Comparison of ENCODE assay signal across 1 cellular context in the genomic region with DNA sequence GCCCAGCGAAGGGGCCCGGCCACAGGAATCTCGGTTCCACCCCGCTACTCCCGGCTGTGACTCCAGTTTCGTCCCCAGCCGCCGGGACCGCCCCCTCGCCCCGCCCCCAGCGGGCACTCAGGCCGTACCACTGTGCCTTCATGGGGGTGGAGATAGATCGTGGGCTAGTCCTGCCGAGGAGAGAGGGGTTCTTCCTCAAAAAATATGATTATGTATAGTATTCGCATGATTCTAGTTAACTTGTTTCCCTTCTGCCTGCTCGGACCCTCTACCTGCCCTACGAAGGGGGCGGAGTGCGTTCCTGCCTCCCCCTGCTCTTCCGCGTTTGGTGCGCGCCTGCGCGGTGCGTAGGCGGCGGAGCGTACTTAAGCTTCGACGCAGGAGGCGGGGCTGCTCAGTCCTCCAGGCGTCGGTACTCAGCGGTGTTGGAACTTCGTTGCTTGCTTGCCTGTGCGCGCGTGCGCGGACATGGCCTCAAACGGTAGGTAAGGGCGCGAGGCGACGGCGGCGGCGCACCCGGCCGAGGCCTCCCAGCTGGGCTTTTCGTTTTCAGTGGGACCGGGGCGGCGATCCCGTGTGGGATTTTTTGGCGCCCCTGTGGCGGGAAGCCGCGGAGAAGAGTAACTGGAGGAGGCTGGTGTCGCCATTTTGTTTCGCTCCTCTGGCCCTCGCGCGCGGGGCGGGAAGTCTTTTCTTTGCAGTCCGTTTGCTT.
TF ChIP-seq lines count a peak whose summit lies in the region.

TSS of gene FUS (plus strand) at position 393 of the 712 bp plus-strand sequence. CDS start at position 469, 76 bp downstream.

TF ChIP-seq in K562, 482 proteins besides CTCF, POLR2A, EP300 and RAD21 (continued from another document and continues in another):
- TF ChIP-seq ZBTB49 (CRISPR knock-in tag; IDR thresholded peaks at IDR 0.05; ENCODE audit: borderline replicate concordance) (peak; percentile 96), GABPA (tag; conservative IDR thresholded peaks at IDR 0.05; ENCODE audit: low read depth) (peak; percentile 2; the same call in 1 of the 2 replicates), NKRF (IDR thresholded peaks at IDR 0.05; ENCODE audit: borderline replicate concordance) (peak; percentile 66; the same call in 1 of the 2 replicates), SPI1 (IDR thresholded peaks at IDR 0.05; ENCODE audit: borderline replicate concordance, low read depth, low read length) (no peak), DNMT1 (IDR thresholded peaks at IDR 0.05) (peak; percentile 91; the same call in 1 of the 2 replicates), ELF2 (CRISPR knock-in tag; IDR thresholded peaks at IDR 0.05) (peak; percentile 50; the same call in 1 of the 2 replicates), MAZ (CRISPR knock-in tag; conservative IDR thresholded peaks at IDR 0.05 in 1 of 2, IDR thresholded peaks at IDR 0.05 in 1 of 2) (peak; percentile 75 to 84), AFF1 (IDR thresholded peaks at IDR 0.05; ENCODE audit: low read depth in 1 of 2, partially characterized antibody in 2 of 2) (peak in 1 of 2 experiments; percentile 83), KLF16 (IDR thresholded peaks at IDR 0.05) (peak; percentile 74), HNRNPK (IDR thresholded peaks at IDR 0.05; ENCODE audit: low read depth, low read length, poor library complexity, severe bottlenecking) (peak; percentile 9), EP400 (IDR thresholded peaks at IDR 0.05) (peak; percentile 96), HEY1 (CRISPR knock-in tag; IDR thresholded peaks at IDR 0.05; ENCODE audit: borderline replicate concordance) (0 out of 2 replicates have a peak, but pooled peaks have one; percentile 35), NR1H2 (CRISPR knock-in tag; IDR thresholded peaks at IDR 0.05) (0 out of 2 replicates have a peak, but pooled peaks have one; percentile 59), KLF13 (tag; IDR thresholded peaks at IDR 0.05; ENCODE audit: borderline replicate concordance, low read depth) (peak; percentile 97), FOS (IDR thresholded peaks at IDR 0.05; ENCODE audit: extremely low read depth, insufficient read length) (no peak), ZNF408 (CRISPR knock-in tag; IDR thresholded peaks at IDR 0.05; ENCODE audit: low read depth) (no peak), ATF1 (CRISPR knock-in tag; IDR thresholded peaks at IDR 0.05) (0 out of 2 replicates have a peak, but pooled peaks have one; percentile 12), ATF1 (tag; IDR thresholded peaks at IDR 0.05) (peak; percentile 90), ARID1B (IDR thresholded peaks at IDR 0.05) (no peak; the same call in none of the 2 replicates), SIN3A (IDR thresholded peaks at IDR 0.05; ENCODE audit: borderline replicate concordance in 2 of 2, control insufficient read depth in 1 of 2, low read depth in 2 of 2, low read length in 2 of 2) (peak; percentile 78 to 89; a peak in 2 of 4 replicates), POU5F1 (IDR thresholded peaks at IDR 0.05; ENCODE audit: borderline replicate concordance, low read depth, low read length, partially characterized antibody) (no peak), YY1 (IDR thresholded peaks at IDR 0.05; ENCODE audit: borderline replicate concordance in 1 of 3, control insufficient read depth in 1 of 3, extremely low read depth in 1 of 3, insufficient read depth in 3 of 3, insufficient read length in 1 of 3, insufficient replicate concordance in 2 of 3, low read depth in 1 of 3, low read length in 2 of 3) (peak; percentile 77 to 92 (median 89)), ARID3A (IDR thresholded peaks at IDR 0.05; ENCODE audit: borderline replicate concordance, low read depth, low read length) (peak; percentile 36; the same call in 1 of the 2 replicates), PHTF2 (CRISPR knock-in tag; IDR thresholded peaks at IDR 0.05) (peak; percentile 9; the same call in 1 of the 2 replicates), POLR2B (IDR thresholded peaks at IDR 0.05; ENCODE audit: low read depth, partially characterized antibody) (peak; percentile 100), ETS1 (conservative IDR thresholded peaks at IDR 0.05; ENCODE audit: control insufficient read depth, low read depth, low read length) (peak; percentile 87; the same call in 1 of the 2 replicates), ZFP30 (CRISPR knock-in tag; IDR thresholded peaks at IDR 0.05; ENCODE audit: borderline replicate concordance) (no peak), PHF20 (IDR thresholded peaks at IDR 0.05; ENCODE audit: partially characterized antibody) (peak; percentile 73), EGR1 (conservative IDR thresholded peaks at IDR 0.05) (peak; percentile 100), SRF (CRISPR knock-in tag; IDR thresholded peaks at IDR 0.05) (peak in 1 of 2 experiments; percentile 64; a peak in 2 of 4 replicates), SNRNP70 (optimal IDR thresholded peaks at IDR 0.05; ENCODE audit: low read depth, low read length) (peak; percentile 32)
- TF ChIP-seq, protein P1, sequence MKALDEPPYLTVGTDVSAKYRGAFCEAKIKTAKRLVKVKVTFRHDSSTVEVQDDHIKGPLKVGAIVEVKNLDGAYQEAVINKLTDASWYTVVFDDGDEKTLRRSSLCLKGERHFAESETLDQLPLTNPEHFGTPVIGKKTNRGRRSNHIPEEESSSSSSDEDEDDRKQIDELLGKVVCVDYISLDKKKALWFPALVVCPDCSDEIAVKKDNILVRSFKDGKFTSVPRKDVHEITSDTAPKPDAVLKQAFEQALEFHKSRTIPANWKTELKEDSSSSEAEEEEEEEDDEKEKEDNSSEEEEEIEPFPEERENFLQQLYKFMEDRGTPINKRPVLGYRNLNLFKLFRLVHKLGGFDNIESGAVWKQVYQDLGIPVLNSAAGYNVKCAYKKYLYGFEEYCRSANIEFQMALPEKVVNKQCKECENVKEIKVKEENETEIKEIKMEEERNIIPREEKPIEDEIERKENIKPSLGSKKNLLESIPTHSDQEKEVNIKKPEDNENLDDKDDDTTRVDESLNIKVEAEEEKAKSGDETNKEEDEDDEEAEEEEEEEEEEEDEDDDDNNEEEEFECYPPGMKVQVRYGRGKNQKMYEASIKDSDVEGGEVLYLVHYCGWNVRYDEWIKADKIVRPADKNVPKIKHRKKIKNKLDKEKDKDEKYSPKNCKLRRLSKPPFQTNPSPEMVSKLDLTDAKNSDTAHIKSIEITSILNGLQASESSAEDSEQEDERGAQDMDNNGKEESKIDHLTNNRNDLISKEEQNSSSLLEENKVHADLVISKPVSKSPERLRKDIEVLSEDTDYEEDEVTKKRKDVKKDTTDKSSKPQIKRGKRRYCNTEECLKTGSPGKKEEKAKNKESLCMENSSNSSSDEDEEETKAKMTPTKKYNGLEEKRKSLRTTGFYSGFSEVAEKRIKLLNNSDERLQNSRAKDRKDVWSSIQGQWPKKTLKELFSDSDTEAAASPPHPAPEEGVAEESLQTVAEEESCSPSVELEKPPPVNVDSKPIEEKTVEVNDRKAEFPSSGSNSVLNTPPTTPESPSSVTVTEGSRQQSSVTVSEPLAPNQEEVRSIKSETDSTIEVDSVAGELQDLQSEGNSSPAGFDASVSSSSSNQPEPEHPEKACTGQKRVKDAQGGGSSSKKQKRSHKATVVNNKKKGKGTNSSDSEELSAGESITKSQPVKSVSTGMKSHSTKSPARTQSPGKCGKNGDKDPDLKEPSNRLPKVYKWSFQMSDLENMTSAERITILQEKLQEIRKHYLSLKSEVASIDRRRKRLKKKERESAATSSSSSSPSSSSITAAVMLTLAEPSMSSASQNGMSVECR (CRISPR knock-in tag; IDR thresholded peaks at IDR 0.05) = peak; percentile 90
- TF ChIP-seq, protein P2, sequence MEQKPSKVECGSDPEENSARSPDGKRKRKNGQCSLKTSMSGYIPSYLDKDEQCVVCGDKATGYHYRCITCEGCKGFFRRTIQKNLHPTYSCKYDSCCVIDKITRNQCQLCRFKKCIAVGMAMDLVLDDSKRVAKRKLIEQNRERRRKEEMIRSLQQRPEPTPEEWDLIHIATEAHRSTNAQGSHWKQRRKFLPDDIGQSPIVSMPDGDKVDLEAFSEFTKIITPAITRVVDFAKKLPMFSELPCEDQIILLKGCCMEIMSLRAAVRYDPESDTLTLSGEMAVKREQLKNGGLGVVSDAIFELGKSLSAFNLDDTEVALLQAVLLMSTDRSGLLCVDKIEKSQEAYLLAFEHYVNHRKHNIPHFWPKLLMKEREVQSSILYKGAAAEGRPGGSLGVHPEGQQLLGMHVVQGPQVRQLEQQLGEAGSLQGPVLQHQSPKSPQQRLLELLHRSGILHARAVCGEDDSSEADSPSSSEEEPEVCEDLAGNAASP (IDR thresholded peaks at IDR 0.05) = no peak
- TF ChIP-seq, protein P3, sequence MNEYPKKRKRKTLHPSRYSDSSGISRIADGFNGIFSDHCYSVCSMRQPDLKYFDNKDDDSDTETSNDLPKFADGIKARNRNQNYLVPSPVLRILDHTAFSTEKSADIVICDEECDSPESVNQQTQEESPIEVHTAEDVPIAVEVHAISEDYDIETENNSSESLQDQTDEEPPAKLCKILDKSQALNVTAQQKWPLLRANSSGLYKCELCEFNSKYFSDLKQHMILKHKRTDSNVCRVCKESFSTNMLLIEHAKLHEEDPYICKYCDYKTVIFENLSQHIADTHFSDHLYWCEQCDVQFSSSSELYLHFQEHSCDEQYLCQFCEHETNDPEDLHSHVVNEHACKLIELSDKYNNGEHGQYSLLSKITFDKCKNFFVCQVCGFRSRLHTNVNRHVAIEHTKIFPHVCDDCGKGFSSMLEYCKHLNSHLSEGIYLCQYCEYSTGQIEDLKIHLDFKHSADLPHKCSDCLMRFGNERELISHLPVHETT (CRISPR knock-in tag; conservative IDR thresholded peaks at IDR 0.05 in 1 of 2, IDR thresholded peaks at IDR 0.05 in 1 of 2) = peak in 1 of 2 experiments; percentile 64; a peak in 1 of 4 replicates
